Comparison of ENCODE assay signal across 1 cellular context in genomic region chr1:151474711-151475110, GRCh38.
TF ChIP-seq lines count a peak whose summit lies in the region.

No MANE protein-coding gene starts in this region.

TF ChIP-seq in neural cell, 6 proteins besides CTCF, POLR2A, EP300 and RAD21 (continued from another document):
- TF ChIP-seq REST (IDR thresholded peaks at IDR 0.05; ENCODE audit: borderline replicate concordance) (no peak), TAF1 (IDR thresholded peaks at IDR 0.05; ENCODE audit: low read depth) (no peak), EZH2 (IDR thresholded peaks at IDR 0.05; ENCODE audit: borderline replicate concordance, insufficient read depth, low read length, poor library complexity, severe bottlenecking) (no peak)
